In the genomic region with DNA sequence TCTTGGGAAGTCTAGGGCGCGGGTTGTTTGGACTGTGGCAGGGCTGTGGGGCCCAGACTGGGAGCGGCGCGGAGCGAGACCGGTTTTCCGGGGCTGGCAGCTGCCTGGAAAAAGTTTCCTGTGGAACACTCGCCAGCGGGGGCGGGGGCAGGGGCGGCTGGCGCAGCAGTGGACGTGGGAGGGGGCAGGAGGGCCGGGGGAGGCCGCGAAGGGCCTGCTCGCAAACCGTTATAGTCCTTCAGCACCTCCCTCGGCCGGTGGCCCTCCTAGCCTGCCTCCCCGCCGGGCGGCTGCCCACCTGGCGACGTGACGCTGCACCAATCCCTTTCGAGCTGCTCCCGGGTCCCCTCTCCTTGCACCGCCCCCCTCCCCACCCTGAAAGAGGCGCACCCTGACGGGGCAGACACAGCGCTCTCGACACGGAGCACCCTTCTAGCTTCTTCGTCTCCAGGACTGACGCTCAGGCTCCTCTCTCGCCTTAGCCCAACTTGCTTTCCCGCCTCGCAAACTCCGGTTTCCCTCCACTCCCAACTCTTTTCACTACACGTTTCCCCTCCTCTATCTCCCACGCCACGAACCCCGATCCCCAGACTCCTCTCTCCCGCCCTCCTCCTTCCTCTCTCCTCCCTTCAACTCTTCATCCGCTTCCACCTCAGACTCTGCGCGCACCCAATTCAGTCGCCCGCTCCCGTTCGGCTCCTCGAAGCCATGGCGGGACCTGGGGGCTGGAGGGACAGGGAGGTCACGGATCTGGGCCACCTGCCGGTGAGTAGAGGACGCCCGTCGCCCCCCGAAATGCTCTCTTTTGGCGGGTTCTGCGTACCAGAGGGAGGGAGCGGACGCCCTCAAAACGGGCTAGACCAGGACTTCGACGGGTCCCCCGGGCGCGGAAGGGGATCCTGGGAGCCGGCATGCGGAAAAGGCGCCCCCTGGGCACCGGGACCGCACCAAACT, we compare ENCODE assay signal across 11 cellular contexts. TPM values are rescaled to one million over a fixed set of nuclear protein-coding genes. Genes with fewer than 3 reads are reported as not detected.
DNase-seq lines count a peak whose midpoint lies in the region; ATAC-seq and TF ChIP-seq lines count a peak whose summit lies in the region.
"Had no signal": no experiment of that assay in that cellular context is flagged by ENCODE, and none has a peak within 500 bp of the region (broad histone marks: within the 10 kb centered on the region; RNA-seq: fewer than 3 reads in every experiment).

A gene with protein sequence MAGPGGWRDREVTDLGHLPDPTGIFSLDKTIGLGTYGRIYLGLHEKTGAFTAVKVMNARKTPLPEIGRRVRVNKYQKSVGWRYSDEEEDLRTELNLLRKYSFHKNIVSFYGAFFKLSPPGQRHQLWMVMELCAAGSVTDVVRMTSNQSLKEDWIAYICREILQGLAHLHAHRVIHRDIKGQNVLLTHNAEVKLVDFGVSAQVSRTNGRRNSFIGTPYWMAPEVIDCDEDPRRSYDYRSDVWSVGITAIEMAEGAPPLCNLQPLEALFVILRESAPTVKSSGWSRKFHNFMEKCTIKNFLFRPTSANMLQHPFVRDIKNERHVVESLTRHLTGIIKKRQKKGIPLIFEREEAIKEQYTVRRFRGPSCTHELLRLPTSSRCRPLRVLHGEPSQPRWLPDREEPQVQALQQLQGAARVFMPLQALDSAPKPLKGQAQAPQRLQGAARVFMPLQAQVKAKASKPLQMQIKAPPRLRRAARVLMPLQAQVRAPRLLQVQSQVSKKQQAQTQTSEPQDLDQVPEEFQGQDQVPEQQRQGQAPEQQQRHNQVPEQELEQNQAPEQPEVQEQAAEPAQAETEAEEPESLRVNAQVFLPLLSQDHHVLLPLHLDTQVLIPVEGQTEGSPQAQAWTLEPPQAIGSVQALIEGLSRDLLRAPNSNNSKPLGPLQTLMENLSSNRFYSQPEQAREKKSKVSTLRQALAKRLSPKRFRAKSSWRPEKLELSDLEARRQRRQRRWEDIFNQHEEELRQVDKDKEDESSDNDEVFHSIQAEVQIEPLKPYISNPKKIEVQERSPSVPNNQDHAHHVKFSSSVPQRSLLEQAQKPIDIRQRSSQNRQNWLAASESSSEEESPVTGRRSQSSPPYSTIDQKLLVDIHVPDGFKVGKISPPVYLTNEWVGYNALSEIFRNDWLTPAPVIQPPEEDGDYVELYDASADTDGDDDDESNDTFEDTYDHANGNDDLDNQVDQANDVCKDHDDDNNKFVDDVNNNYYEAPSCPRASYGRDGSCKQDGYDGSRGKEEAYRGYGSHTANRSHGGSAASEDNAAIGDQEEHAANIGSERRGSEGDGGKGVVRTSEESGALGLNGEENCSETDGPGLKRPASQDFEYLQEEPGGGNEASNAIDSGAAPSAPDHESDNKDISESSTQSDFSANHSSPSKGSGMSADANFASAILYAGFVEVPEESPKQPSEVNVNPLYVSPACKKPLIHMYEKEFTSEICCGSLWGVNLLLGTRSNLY (N-terminal part only) (plus strand): TSS at position 402 of the 954 bp plus-strand sequence. CDS start 307 bp downstream, at position 709.

- peaks cover 3% of the 10 kb centered on the region for H3K9me3 Mint-ChIP-seq in glutamatergic neuron (ENCODE audit: unreplicated experiment)
- H3K9me3 Mint-ChIP-seq in nephron progenitor cell, result peaks cover 30% of the 10 kb centered on the region

- H3K4me1 Mint-ChIP-seq in glutamatergic neuron (ENCODE audit: low read depth, unreplicated experiment) (peaks cover 2% of the 10 kb centered on the region), nephron progenitor cell (peaks cover 24% of the 10 kb centered on the region)
- H3K4me1 Mint-ChIP-seq: activated CD8-positive, alpha-beta memory T cell treated with anti-CD3 and anti-CD28 coated beads, Interleukin-2, amount 10 ng/mL, durations not matched to agents 7 days and 5 days had no signal

- H3K36me3 Mint-ChIP-seq in glutamatergic neuron (ENCODE audit: unreplicated experiment) (no peaks in the 10 kb centered on the region), nephron progenitor cell (ENCODE audit: low read depth) (no peaks in the 10 kb centered on the region)
- H3K36me3 Mint-ChIP-seq: activated CD8-positive, alpha-beta memory T cell treated with anti-CD3 and anti-CD28 coated beads, Interleukin-2, amount 10 ng/mL, durations not matched to agents 7 days and 5 days had no signal

- 1% methylated on average over 71 of the region's 76 CpGs for WGBS in urinary bladder

- no peak within 1 kb of the TSS for H3K27ac ChIP-seq in urinary bladder (ENCODE audit: low read depth)
- H3K27ac ChIP-seq: SJSA1 had no signal

- no peak for ATAC-seq in GM19023 (IDR thresholded peaks at IDR 0.05; ENCODE audit: unreplicated experiment)
- ATAC-seq: activated CD8-positive, alpha-beta memory T cell treated with anti-CD3 and anti-CD28 coated beads, Interleukin-2, amount 10 ng/mL, durations not matched to agents 7 days and 5 days had no signal

- no peaks in the 10 kb centered on the region for H3K36me3 ChIP-seq in urinary bladder (ENCODE audit: insufficient read depth)
- H3K36me3 ChIP-seq: SJSA1 had no signal

- DNase-seq in NCI-H524 (lab: John Stamatoyannopoulos, UW) (peak; percentile 16 to 53), NCI-H524 treated with DMSO at 0.1 percent for 48 hours (lab: John Stamatoyannopoulos, UW) (no peak), glutamatergic neuron (peak; percentile 31), nephron progenitor cell (peak; percentile 29), mucosa of gallbladder (ENCODE audit: low spot score) (no peak)
- no peak for DNase-seq in activated effector memory CD4-positive, alpha-beta T cell treated with anti-CD3 and anti-CD28 coated beads, Interleukin-2, amount 50 U/mL, for 16 hours
- DNase-seq: activated CD8-positive, alpha-beta memory T cell treated with anti-CD3 and anti-CD28 coated beads, Interleukin-2, amount 10 ng/mL, durations not matched to agents 7 days and 5 days; NCI-H1436 had no signal

- H3K27me3 Mint-ChIP-seq in glutamatergic neuron (ENCODE audit: unreplicated experiment) (peaks cover 4% of the 10 kb centered on the region), nephron progenitor cell (ENCODE audit: low read depth, poor library complexity) (peaks cover 53% of the 10 kb centered on the region)

- TF ChIP-seq CTCF in glutamatergic neuron (IDR thresholded peaks at IDR 0.05; ENCODE audit: partially characterized antibody, unreplicated experiment) (no peak), nephron progenitor cell (IDR thresholded peaks at IDR 0.05) (no peak)

- H3K4me1 ChIP-seq in urinary bladder (ENCODE audit: insufficient read depth), result no peaks in the 10 kb centered on the region
- H3K4me1 ChIP-seq: SJSA1 had no signal

- no peak within 1 kb of the TSS for H3K27ac Mint-ChIP-seq in glutamatergic neuron (ENCODE audit: unreplicated experiment)
- no peak within 1 kb of the TSS for H3K27ac Mint-ChIP-seq in nephron progenitor cell
- H3K27ac Mint-ChIP-seq: activated CD8-positive, alpha-beta memory T cell treated with anti-CD3 and anti-CD28 coated beads, Interleukin-2, amount 10 ng/mL, durations not matched to agents 7 days and 5 days had no signal

- H3K4me3 ChIP-seq in urinary bladder (ENCODE audit: low read depth, low read length), result peak within 1 kb of the TSS; percentile 33
- H3K4me3 ChIP-seq: SJSA1 had no signal

- H3K4me3 Mint-ChIP-seq in glutamatergic neuron (ENCODE audit: unreplicated experiment) (peak within 1 kb of the TSS; percentile 85), nephron progenitor cell (peak within 1 kb of the TSS; percentile 86)
- H3K4me3 Mint-ChIP-seq: activated CD8-positive, alpha-beta memory T cell treated with anti-CD3 and anti-CD28 coated beads, Interleukin-2, amount 10 ng/mL, durations not matched to agents 7 days and 5 days had no signal

RNA-seq across cellular contexts. Expression of the gene that starts here (rescaled TPM):
- total RNA-seq in glutamatergic neuron (ENCODE audit: unreplicated experiment) (0.29 TPM), urinary bladder (118 TPM), mucosa of gallbladder (4.3 TPM)
- polyA plus RNA-seq in urinary bladder, result 0.34 TPM
- total RNA-seq: activated CD8-positive, alpha-beta memory T cell treated with anti-CD3 and anti-CD28 coated beads, Interleukin-2, amount 10 ng/mL, durations not matched to agents 7 days and 5 days; SJSA1 had no signal

Comparison
In these comparisons a context has a peak if more than half of its experiments do, and no peak if none do; other contexts are left out.
1. RNA of the gene that starts here (total RNA-seq): 118 TPM in urinary bladder (single experiment); 4.3 TPM in mucosa of gallbladder (single experiment) and 0.29 TPM in glutamatergic neuron (single experiment); every median in the first group is over 10 times any median in the second.
2. DNase-seq: peak in NCI-H524 (2 of 2) and nephron progenitor cell (single experiment); none in NCI-H524 treated with DMSO at 0.1 percent for 48 hours (single experiment), activated effector memory CD4-positive, alpha-beta T cell treated with anti-CD3 and anti-CD28 coated beads, Interleukin-2, amount 50 U/mL, for 16 hours (single experiment) and mucosa of gallbladder (single experiment).
3. Peak in DNase-seq in glutamatergic neuron; RNA of the gene not detected or under 1 TPM.